33 cellular contexts compared by ENCODE assay signal in the genomic region with DNA sequence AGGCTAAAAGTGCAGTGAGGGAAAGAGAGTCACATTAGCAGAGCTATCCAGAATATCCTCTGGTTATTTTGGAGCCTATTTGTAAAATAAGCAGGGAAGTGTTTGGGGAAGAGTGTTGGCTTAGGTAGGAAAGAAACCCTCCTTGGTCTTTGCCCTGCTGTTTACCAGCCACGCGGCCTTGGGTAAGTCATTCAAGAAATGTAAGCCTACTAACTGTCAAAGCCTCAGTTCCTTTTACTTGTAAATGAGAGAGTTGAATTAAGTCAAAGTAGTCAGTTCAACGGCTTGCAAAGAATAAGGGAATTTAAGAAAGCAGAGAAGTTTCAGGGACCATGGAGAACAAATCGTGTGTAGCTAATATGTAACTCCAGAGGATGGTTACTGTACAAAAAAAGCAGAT.
"Had no signal": no experiment of that assay in that cellular context is flagged by ENCODE, and none has a peak within 500 bp of the region (broad histone marks: within the 10 kb centered on the region; RNA-seq: fewer than 3 reads in every experiment).

No MANE protein-coding gene starts in this region.

- H3K4me1 Mint-ChIP-seq: activated CD4-positive, alpha-beta T cell treated with anti-CD3 and anti-CD28 coated beads for 36 hours; activated CD4-positive, alpha-beta T cell treated with anti-CD3 and anti-CD28 coated beads, Interleukin-2, amount 10 ng/mL, durations not matched to agents 7 days and 5 days; activated naive CD8-positive, alpha-beta T cell treated with anti-CD3 and anti-CD28 coated beads for 36 hours; central memory CD8-positive, alpha-beta T cell had no signal

- H3K9ac ChIP-seq: SK-N-SH had no signal

- H3K27ac ChIP-seq: cardiac muscle cell, Peyer's patch, SJSA1 had no signal

- H3K4me3 ChIP-seq: cardiac muscle cell, Peyer's patch, SJSA1 had no signal

- H3K27me3 ChIP-seq: cardiac muscle cell, Peyer's patch, SJSA1 had no signal

- H3K9me3 ChIP-seq: Peyer's patch had no signal

- ATAC-seq: activated CD4-positive, alpha-beta T cell treated with anti-CD3 and anti-CD28 coated beads for 36 hours; activated CD4-positive, CD25-positive, alpha-beta regulatory T cell treated with anti-CD3 and anti-CD28 coated beads, Interleukin-2, amount 50 U/mL, for 24 hours; activated CD8-positive, alpha-beta T cell treated with anti-CD3 and anti-CD28 coated beads, Interleukin-2, amount 10 ng/mL, durations not matched to agents 7 days and 5 days; PC-3 had no signal

- H3K4me3 Mint-ChIP-seq: activated CD4-positive, alpha-beta T cell treated with anti-CD3 and anti-CD28 coated beads for 36 hours; activated CD4-positive, alpha-beta T cell treated with anti-CD3 and anti-CD28 coated beads, Interleukin-2, amount 10 ng/mL, durations not matched to agents 7 days and 5 days; activated CD8-positive, alpha-beta T cell treated with anti-CD3 and anti-CD28 coated beads, Interleukin-2, amount 10 ng/mL, durations not matched to agents 7 days and 5 days; activated naive CD8-positive, alpha-beta T cell treated with anti-CD3 and anti-CD28 coated beads for 36 hours; activated T-cell treated with anti-CD3 and anti-CD28 coated beads, Interleukin-2, amount 50 U/mL, for 24 hours; central memory CD8-positive, alpha-beta T cell; T-helper 1 cell treated with Interleukin-12 subunit alpha and Interleukin-12 subunit beta and Interleukin-4 antibody, amounts not matched to agents 30 μg/mL and 1 μg/mL, for 36 hours; T-helper 2 cell treated with Interferon-gamma antibody and Interleukin-4, amounts not matched to agents 5 μg/mL and 100 μg/mL, for 36 hours had no signal

- H3K4me2 ChIP-seq: SK-N-SH had no signal

- H3K9me2 ChIP-seq: SK-N-SH had no signal

- H3K36me3 ChIP-seq: cardiac muscle cell, Peyer's patch, SJSA1 had no signal

- H3K27ac Mint-ChIP-seq: activated CD4-positive, alpha-beta T cell treated with anti-CD3 and anti-CD28 coated beads for 36 hours; activated CD4-positive, alpha-beta T cell treated with anti-CD3 and anti-CD28 coated beads, Interleukin-2, amount 10 ng/mL, durations not matched to agents 7 days and 5 days; activated CD8-positive, alpha-beta T cell treated with anti-CD3 and anti-CD28 coated beads, Interleukin-2, amount 10 ng/mL, durations not matched to agents 7 days and 5 days; activated naive CD8-positive, alpha-beta T cell treated with anti-CD3 and anti-CD28 coated beads for 36 hours; activated T-cell treated with anti-CD3 and anti-CD28 coated beads, Interleukin-2, amount 50 U/mL, for 24 hours; T-helper 1 cell treated with Interleukin-12 subunit alpha and Interleukin-12 subunit beta and Interleukin-4 antibody, amounts not matched to agents 30 μg/mL and 1 μg/mL, for 36 hours; T-helper 2 cell treated with Interferon-gamma antibody and Interleukin-4, amounts not matched to agents 5 μg/mL and 100 μg/mL, for 36 hours had no signal

- H3K9me3 Mint-ChIP-seq: central memory CD8-positive, alpha-beta T cell; T-helper 2 cell treated with Interferon-gamma antibody and Interleukin-4, amounts not matched to agents 5 μg/mL and 100 μg/mL, for 36 hours had no signal

- DNase-seq: activated CD4-positive, alpha-beta T cell treated with anti-CD3 and anti-CD28 coated beads for 36 hours; activated CD4-positive, alpha-beta T cell treated with anti-CD3 and anti-CD28 coated beads, Interleukin-2, amount 10 ng/mL, durations not matched to agents 7 days and 5 days; activated CD4-positive, alpha-beta T cell treated with anti-CD3 and anti-CD28 coated beads, Interleukin-2, amount 50 U/mL, for 48 hours; activated CD8-positive, alpha-beta T cell treated with anti-CD3 and anti-CD28 coated beads, Interleukin-2, amount 10 ng/mL, durations not matched to agents 7 days and 5 days; activated effector memory CD4-positive, alpha-beta T cell treated with Interleukin-2 at 50 U/mL for 16 hours; activated naive CD4-positive, alpha-beta T cell; activated naive CD4-positive, alpha-beta T cell treated with anti-CD3 and anti-CD28 coated beads, Interleukin-2, amount 50 U/mL, for 16 hours; activated naive CD8-positive, alpha-beta T cell treated with anti-CD3 and anti-CD28 coated beads for 36 hours; activated T-cell treated with anti-CD3 and anti-CD28 coated beads, Interleukin-2, amount 50 U/mL, for 24 hours; amniotic stem cell; aorta; Karpas-422; KBM-7; NCI-H1105; NCI-H1417 treated with DMSO at 0.1 percent for 48 hours; NCI-H1930; NCI-H2081 treated with DMSO at 0.1 percent for 48 hours; NCI-H226; NCI-H446 treated with DMSO at 0.1 percent for 48 hours; NCI-H524; NCI-H69; NCI-H82; PC-3; Peyer's patch; RPMI8226; SHP77 treated with DMSO at 0.1 percent for 48 hours; SK-N-SH had no signal
